Comparison of ENCODE assay signal across 17 cellular contexts in the genomic region with DNA sequence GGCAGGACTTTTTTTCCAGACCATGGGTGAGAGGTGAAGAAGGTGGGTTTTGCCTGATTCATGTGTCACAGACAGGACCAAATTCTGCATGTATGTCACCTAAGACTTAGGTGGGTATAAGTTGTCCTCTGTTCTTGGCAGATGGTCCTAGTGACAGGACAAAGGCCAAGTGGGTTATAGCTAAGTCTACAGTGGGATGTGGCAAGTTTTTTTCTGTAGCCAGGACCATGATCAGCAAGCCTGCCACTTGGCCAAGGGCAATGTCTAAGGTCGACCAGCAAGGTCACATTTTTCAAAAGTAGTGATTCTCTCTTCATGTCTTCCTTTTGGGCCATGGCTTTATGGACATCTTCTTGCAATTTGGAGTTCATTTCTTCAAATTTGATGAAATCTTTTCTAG. TPM values are rescaled to one million over a fixed set of nuclear protein-coding genes. Genes with fewer than 3 reads are reported as not detected.
DNase-seq lines count a peak whose midpoint lies in the region; ATAC-seq, FAIRE-seq and TF ChIP-seq lines count a peak whose summit lies in the region.
"Had no signal": no experiment of that assay in that cellular context is flagged by ENCODE, and none has a peak within 500 bp of the region (broad histone marks: within the 10 kb centered on the region; RNA-seq: fewer than 3 reads in every experiment).

No MANE protein-coding gene starts in this region.

- TF ChIP-seq CTCF in GM12878 (IDR thresholded peaks at IDR 0.05 in 2 of 3, conservative IDR thresholded peaks at IDR 0.05 in 1 of 3; ENCODE audit: control insufficient read depth in 2 of 3, extremely low read depth in 1 of 3, insufficient read depth in 1 of 3, low read depth in 3 of 3, low read length in 3 of 3) (no peak), neutrophil (IDR thresholded peaks at IDR 0.05) (no peak)

- no peaks in the 10 kb centered on the region for H3K27me3 Mint-ChIP-seq in activated naive CD4-positive, alpha-beta T cell treated with anti-CD3 and anti-CD28 coated beads for 36 hours (ENCODE audit: low read depth)
- no peaks in the 10 kb centered on the region for H3K27me3 Mint-ChIP-seq in activated CD4-positive, alpha-beta memory T cell treated with anti-CD3 and anti-CD28 coated beads for 36 hours
- H3K27me3 Mint-ChIP-seq in T-helper 2 cell treated with Interferon-gamma antibody and Interleukin-4, amounts not matched to agents 5 μg/mL and 100 μg/mL, for 36 hours (ENCODE audit: low read depth): no peaks in the 10 kb centered on the region

- H3K4me1 Mint-ChIP-seq in activated naive CD4-positive, alpha-beta T cell treated with anti-CD3 and anti-CD28 coated beads for 36 hours (ENCODE audit: low read depth): peaks cover 60% of the 10 kb centered on the region
- H3K4me1 Mint-ChIP-seq in activated CD4-positive, alpha-beta memory T cell treated with anti-CD3 and anti-CD28 coated beads for 36 hours (ENCODE audit: low read depth): peaks cover 67% of the 10 kb centered on the region
- H3K4me1 Mint-ChIP-seq in T-helper 2 cell treated with Interferon-gamma antibody and Interleukin-4, amounts not matched to agents 5 μg/mL and 100 μg/mL, for 36 hours (ENCODE audit: low read depth): peaks cover 7% of the 10 kb centered on the region

- peaks cover 27 to 74% of the 10 kb centered on the region in 2 experiments for H3K36me3 ChIP-seq in GM12878 (ENCODE audit: control insufficient read depth in 2 of 2, insufficient read depth in 2 of 2, low read length in 1 of 2)
- H3K36me3 ChIP-seq in neutrophil: peaks cover 70% of the 10 kb centered on the region

- peak; percentile 68 for TF ChIP-seq POLR2A in GM12891 (IDR thresholded peaks at IDR 0.05; ENCODE audit: low read depth, low read length)
- TF ChIP-seq POLR2A in GM12878 (IDR thresholded peaks at IDR 0.05; ENCODE audit: low read depth, low read length): 0 out of 2 replicates have a peak, but pooled peaks have one; percentile 20

- POLR2A ChIA-PET in GM12878 (lab: Charles Lee): interaction anchor here (0.8 kb wide), 1 partner anchor 10 kb away, joined by 3 read pairs; no protein-coding TSS in a partner anchor
- POLR2A ChIA-PET in activated CD4-positive, alpha-beta memory T cell treated with anti-CD3 and anti-CD28 coated beads for 36 hours (lab: Charles Lee): interaction anchor here (0.7 to 1.4 kb wide), 2 partner anchors 11 to 20 kb away, joined by 3 to 4 read pairs; partner anchors contain the start of gene ZNF267

- H3K79me2 ChIP-seq in GM12878 (ENCODE audit: control insufficient read depth, insufficient read depth, low read length): peaks cover 47% of the 10 kb centered on the region

- H3K27ac Mint-ChIP-seq in activated naive CD4-positive, alpha-beta T cell treated with anti-CD3 and anti-CD28 coated beads for 36 hours: peak overlapping the region; percentile 59
- no peak overlapping the region for H3K27ac Mint-ChIP-seq in activated CD4-positive, alpha-beta memory T cell treated with anti-CD3 and anti-CD28 coated beads for 36 hours
- no peak overlapping the region for H3K27ac Mint-ChIP-seq in T-helper 2 cell treated with Interferon-gamma antibody and Interleukin-4, amounts not matched to agents 5 μg/mL and 100 μg/mL, for 36 hours

- no peak overlapping the region for H2AFZ ChIP-seq in GM12878 (ENCODE audit: control insufficient read depth, low read depth, low read length)

- no TSS peak for BruUV-seq in GM12878 (replicated peaks; lab: Mats Ljungman, UMichigan)

- ATAC-seq in GM12878: no peak
- no peak for ATAC-seq in Right ventricle myocardium superior (ENCODE audit: poor library complexity)

- peaks cover 95% of the 10 kb centered on the region for H3K36me3 Mint-ChIP-seq in activated naive CD4-positive, alpha-beta T cell treated with anti-CD3 and anti-CD28 coated beads for 36 hours (ENCODE audit: low read depth)
- peaks cover 97% of the 10 kb centered on the region for H3K36me3 Mint-ChIP-seq in activated CD4-positive, alpha-beta memory T cell treated with anti-CD3 and anti-CD28 coated beads for 36 hours
- peaks cover 99% of the 10 kb centered on the region for H3K36me3 Mint-ChIP-seq in T-helper 2 cell treated with Interferon-gamma antibody and Interleukin-4, amounts not matched to agents 5 μg/mL and 100 μg/mL, for 36 hours (ENCODE audit: low read depth)

- TF ChIP-seq RAD21 in GM12878 (IDR thresholded peaks at IDR 0.05; ENCODE audit: insufficient read depth, low read depth, low read length): no peak

- FAIRE-seq in GM12891 (lab: Jason Lieb, UNC): no peak
- FAIRE-seq in GM12878 (lab: Jason Lieb, UNC): no peak
- FAIRE-seq: RCC 7860 had no signal

- peaks cover 55% of the 10 kb centered on the region for H3K9me3 Mint-ChIP-seq in activated naive CD4-positive, alpha-beta T cell treated with anti-CD3 and anti-CD28 coated beads for 36 hours
- peaks cover 70% of the 10 kb centered on the region for H3K9me3 Mint-ChIP-seq in activated CD4-positive, alpha-beta memory T cell treated with anti-CD3 and anti-CD28 coated beads for 36 hours
- H3K9me3 Mint-ChIP-seq in T-helper 2 cell treated with Interferon-gamma antibody and Interleukin-4, amounts not matched to agents 5 μg/mL and 100 μg/mL, for 36 hours: peaks cover 87% of the 10 kb centered on the region

- in situ Hi-C loops in GM12878 (cut with MboI): loop anchor here (25.0 kb wide), 4 partner anchors 1132 to 1807 kb away; partner anchors contain the start of genes CFAP119, FBRS, ITGAL and PPP4C

- no peak overlapping the region for H3K9ac ChIP-seq in GM12878 (ENCODE audit: control insufficient read depth, insufficient read depth, low read length)

- intact Hi-C loops in activated naive CD4-positive, alpha-beta T cell treated with anti-CD3 and anti-CD28 coated beads for 36 hours (cut with micrococcal nuclease): loop anchor here (2.0 kb wide), 1 partner anchor 17 kb away; no protein-coding TSS in a partner anchor
- intact Hi-C loops in GM12878 (cut with micrococcal nuclease; ENCODE audit: unreplicated experiment) (no loop called here), Right ventricle myocardium superior (cut with DNase I) (no loop called here)
- intact Hi-C loops in activated CD4-positive, alpha-beta memory T cell treated with anti-CD3 and anti-CD28 coated beads for 36 hours (cut with micrococcal nuclease): no loop called here

- H3K27ac ChIP-seq in GM12878 (ENCODE audit: control insufficient read depth, insufficient read depth) (no peak overlapping the region), neutrophil (peak overlapping the region; percentile 52)

- H3K4me1 ChIP-seq in GM12878 (ENCODE audit: control insufficient read depth, insufficient read depth, low read length) (no peaks in the 10 kb centered on the region), neutrophil (ENCODE audit: control insufficient read depth in 1 of 2, insufficient read depth in 1 of 2, low read depth in 1 of 2, low read length in 1 of 2) (no peaks in the 10 kb centered on the region)
- H3K4me1 ChIP-seq: HAP-1 had no signal

- no peaks in the 10 kb centered on the region for H3K27me3 ChIP-seq in GM12878 (replicated peaks in 1 of 2; ENCODE audit: control insufficient read depth in 2 of 2, insufficient read depth in 2 of 2, low read length in 1 of 2)
- H3K27me3 ChIP-seq in neutrophil: no peaks in the 10 kb centered on the region

- H3K4me3 Mint-ChIP-seq in activated naive CD4-positive, alpha-beta T cell treated with anti-CD3 and anti-CD28 coated beads for 36 hours: no peak overlapping the region
- no peak overlapping the region for H3K4me3 Mint-ChIP-seq in activated CD4-positive, alpha-beta memory T cell treated with anti-CD3 and anti-CD28 coated beads for 36 hours
- H3K4me3 Mint-ChIP-seq in T-helper 2 cell treated with Interferon-gamma antibody and Interleukin-4, amounts not matched to agents 5 μg/mL and 100 μg/mL, for 36 hours: no peak overlapping the region

- H3K4me2 ChIP-seq in GM12878 (ENCODE audit: control insufficient read depth, insufficient read depth): no peak overlapping the region

- SMC1A ChIA-PET in GM12878 (lab: Charles Lee; ENCODE audit: uncharacterized antibody, unreplicated experiment): interaction anchor here (1.4 kb wide), 2 partner anchors 11 to 17 kb away, joined by 3 to 4 read pairs; no protein-coding TSS in a partner anchor

- RAD21 ChIA-PET in GM12878 (lab: Charles Lee; ENCODE audit: unreplicated experiment): no interaction called here

- CTCF ChIA-PET in activated naive CD4-positive, alpha-beta T cell treated with anti-CD3 and anti-CD28 coated beads for 36 hours (lab: Charles Lee): no interaction called here
- CTCF ChIA-PET in GM12878 (lab: Yijun Ruan, JAX): no interaction called here
- CTCF ChIA-PET in activated CD4-positive, alpha-beta memory T cell treated with anti-CD3 and anti-CD28 coated beads for 36 hours (lab: Charles Lee): interaction anchor here (1.7 kb wide), 1 partner anchor 18 kb away, joined by 4 read pairs; no protein-coding TSS in a partner anchor

- peaks cover 2% of the 10 kb centered on the region; the same call in 1 of the 2 replicates for H4K20me1 ChIP-seq in GM12878 (ENCODE audit: control insufficient read depth, insufficient read depth)

- WGBS in GM12878 (ENCODE audit: insufficient coverage, insufficient replicate concordance, low lambda C conversion rate, missing lambda C conversion rate): 100% methylated on average over 1 of the region's 1 CpG

- TF ChIP-seq EP300 in GM12878 (IDR thresholded peaks at IDR 0.05; ENCODE audit: borderline replicate concordance in 1 of 2, control insufficient read depth in 1 of 2, low read depth in 2 of 2, low read length in 2 of 2): no peak

- no peak overlapping the region for H3K4me3 ChIP-seq in GM12878
- no peak overlapping the region for H3K4me3 ChIP-seq in neutrophil (ENCODE audit: low read depth in 1 of 2, low read length in 1 of 2)
- H3K4me3 ChIP-seq: HAP-1 had no signal

- H3K9me3 ChIP-seq in GM12878 (replicated peaks; ENCODE audit: control insufficient read depth, insufficient read depth, low read length) (peaks cover 63% of the 10 kb centered on the region), neutrophil (no peaks in the 10 kb centered on the region)
- H3K9me3 ChIP-seq: HAP-1 had no signal

- no peak for DNase-seq in activated naive CD4-positive, alpha-beta T cell treated with anti-CD3 and anti-CD28 coated beads for 36 hours
- no peak for DNase-seq in activated naive CD4-positive, alpha-beta T cell (lab: John Stamatoyannopoulos, UW)
- no peak for DNase-seq in GM12891 (ENCODE audit: insufficient read length, low spot score)
- no peak for DNase-seq in GM12878 (ENCODE audit: low read depth, low spot score)
- DNase-seq in activated CD4-positive, alpha-beta memory T cell treated with anti-CD3 and anti-CD28 coated beads for 36 hours: no peak
- no peak for DNase-seq in Right ventricle myocardium superior
- DNase-seq in T-helper 2 cell treated with Interferon-gamma antibody and Interleukin-4, amounts not matched to agents 5 μg/mL and 100 μg/mL, for 36 hours (ENCODE audit: low spot score): no peak
- DNase-seq: DMS 273 treated with DMSO at 0.1 percent for 48 hours, IMR-90, MV-4-11, NCI-H1417 treated with DMSO at 0.1 percent for 48 hours, NCI-H2029, NCI-H524, SHP77 treated with DMSO at 0.1 percent for 48 hours had no signal

RNA-seq across cellular contexts. Expression of gene ZNF267, which starts 20.2 kb away (rescaled TPM):
- 10 to 100 TPM; 58.7 to 59.7 TPM for total RNA-seq in activated naive CD4-positive, alpha-beta T cell treated with anti-CD3 and anti-CD28 coated beads for 36 hours
- polyA plus RNA-seq in GM12891 (2012; ENCODE audit: low read depth, missing spikeins): 16.4 TPM
- total RNA-seq in GM12878 (2013; cell fraction: nucleolus; rRNA removed): 161 and 168 TPM in 2 replicates
- total RNA-seq in GM12878 (2014; rRNA removed): 27.4 and 35.1 TPM in 2 replicates
- total RNA-seq in GM12878 (2014; rRNA removed; fragmentation: Illumina TruSeq; extraction: Trizol): 54.6 and 57.3 TPM in 2 replicates
- total RNA-seq in GM12878 (2021): 32.5 and 39.3 TPM in 2 replicates
- polyA plus RNA-seq in GM12878 (2011; ENCODE audit: low read depth): 12.6 TPM
- polyA plus RNA-seq in GM12878 (2011; rRNA removed): 50.0 and 87.3 TPM in 2 replicates
- polyA plus RNA-seq in GM12878 (2011; cell fraction: cytosol; rRNA removed): 13.6 and 20.2 TPM in 2 replicates
- 45.7 and 52.3 TPM in 2 replicates for polyA plus RNA-seq in GM12878 (2011; cell fraction: nucleus; rRNA removed)
- polyA plus RNA-seq in GM12878 (2012): 18.0 and 19.4 TPM in 2 replicates
- polyA plus RNA-seq in GM12878 (2014; fragmentation: Illumina TruSeq; extraction: Trizol): 31.8 and 46.2 TPM in 2 replicates
- 10 to 100 TPM; 16.3 to 18.9 TPM for polyA plus RNA-seq in GM12878 (2014; fragmentation: Nextera tagmentation; extraction: Ambion mirVana)
- polyA plus RNA-seq in GM12878 (2014; rRNA removed): 13.9 and 18.3 TPM in 2 replicates
- 10 to 100 TPM; 28.6 to 30.7 TPM for polyA plus RNA-seq in GM12878 (2016; fragmentation: Nextera tagmentation; extraction: Ambion mirVana)
- polyA minus RNA-seq in GM12878 (2011; rRNA and poly(A)+ RNA removed): 72.0 and 84.8 TPM in 2 replicates
- 34.0 and 41.3 TPM in 2 replicates for polyA minus RNA-seq in GM12878 (2011; cell fraction: cytosol; rRNA and poly(A)+ RNA removed)
- 75.3 and 104 TPM in 2 replicates for polyA minus RNA-seq in GM12878 (2011; cell fraction: nucleus; rRNA and poly(A)+ RNA removed)
- 10 to 100 TPM; 72.1 to 76.4 TPM for total RNA-seq in activated CD4-positive, alpha-beta memory T cell treated with anti-CD3 and anti-CD28 coated beads for 36 hours
- 4.4 TPM for total RNA-seq in Right ventricle myocardium superior
